8 cellular contexts compared by ENCODE assay signal in the genomic region with DNA sequence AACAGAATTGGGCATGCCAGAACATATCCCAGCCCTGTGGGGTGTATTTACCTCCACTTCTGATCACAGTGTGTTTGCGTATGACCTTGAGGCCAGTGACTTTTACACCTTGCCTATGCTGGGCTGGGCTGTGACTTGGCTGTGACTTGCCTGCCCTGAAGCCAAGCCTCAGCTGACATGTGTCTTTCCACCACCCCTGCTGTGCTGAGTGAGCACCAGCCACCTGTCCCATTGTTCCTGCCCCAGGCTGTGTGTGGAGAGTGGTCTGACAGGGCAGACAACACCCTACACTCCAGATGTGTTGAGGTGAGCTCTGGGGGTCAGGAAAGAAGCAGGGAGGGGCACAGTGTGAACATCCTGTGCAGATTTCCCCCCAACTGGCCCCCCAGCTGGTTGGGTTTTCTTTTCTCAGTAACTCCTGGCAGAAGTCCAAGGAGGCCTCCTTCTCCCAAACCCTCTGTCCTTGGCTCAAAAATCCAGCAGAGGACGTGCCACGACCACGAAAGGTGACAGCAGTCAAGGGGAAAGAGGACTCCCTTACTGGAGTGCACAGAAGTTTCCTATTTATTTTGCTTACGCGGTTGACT. TPM values are rescaled to one million over a fixed set of nuclear protein-coding genes. Genes with fewer than 3 reads are reported as not detected.
A peak's percentile ranks its signal among the peaks of the same experiment; 100 is the strongest.
DNase-seq lines count a peak whose midpoint lies in the region; ATAC-seq and TF ChIP-seq lines count a peak whose summit lies in the region.

No MANE protein-coding gene starts in this region.

- H3K4me3 Mint-ChIP-seq in progenitor cell of endocrine pancreas (ENCODE audit: low read depth) = no peak overlapping the region

- peaks cover 36% of the 10 kb centered on the region for H3K27me3 Mint-ChIP-seq in progenitor cell of endocrine pancreas

- peak overlapping the region; percentile 38 for H3K27ac Mint-ChIP-seq in progenitor cell of endocrine pancreas

- in situ Hi-C loops in GM13976 (cut with MboI; ENCODE audit: low sequenced_read_pairs, unreplicated experiment) = no loop called here

- H3K9me3 Mint-ChIP-seq in progenitor cell of endocrine pancreas (ENCODE audit: low read depth) = no peaks in the 10 kb centered on the region

- TF ChIP-seq CTCF in GM13976 (IDR thresholded peaks at IDR 0.05; ENCODE audit: borderline replicate concordance, control extremely low read depth, extremely low read depth, insufficient read depth, missing control alignments) (peak; percentile 19), progenitor cell of endocrine pancreas (IDR thresholded peaks at IDR 0.05; ENCODE audit: unreplicated experiment) (peak; percentile 37)

- peaks cover 2% of the 10 kb centered on the region for H3K4me1 Mint-ChIP-seq in progenitor cell of endocrine pancreas (ENCODE audit: low read depth)

- no peaks in the 10 kb centered on the region for H3K36me3 Mint-ChIP-seq in progenitor cell of endocrine pancreas (ENCODE audit: insufficient read depth)

- no peak for ATAC-seq in GM21515 (IDR thresholded peaks at IDR 0.05; ENCODE audit: unreplicated experiment)

- DNase-seq in GM13976 (ENCODE audit: low spot score) = no peak
- peak; percentile 93 for DNase-seq in NCI-H345 (lab: John Stamatoyannopoulos, UW)
- DNase-seq in dermis blood vessel endothelial cell = peak; percentile 71
- no peak for DNase-seq in progenitor cell of endocrine pancreas (ENCODE audit: low spot score, unreplicated experiment)
- no peak for DNase-seq in stimulated activated CD8-positive, alpha-beta memory T cell treated with anti-CD3 and anti-CD28 coated beads, Interleukin-4, amount 100 ng/mL, for 48 hours
- no peak for DNase-seq in activated CD4-positive, alpha-beta T cell treated with anti-CD3 and anti-CD28 coated beads, Interleukin-2, amount 50 U/mL, for 1 hour
- DNase-seq in NCI-H1436 (lab: John Stamatoyannopoulos, UW) = no peak

RNA-seq across cellular contexts. Expression of a gene that starts 5.1 kb away (rescaled TPM):
- 3.9 and 7.9 TPM in 2 replicates for total RNA-seq in dermis blood vessel endothelial cell
- 3.9 and 6.8 TPM in 2 replicates for total RNA-seq in progenitor cell of endocrine pancreas

Comparison
In these comparisons a context has a peak if more than half of its experiments do, and no peak if none do; other contexts are left out.
1. DNase-seq: peak in NCI-H345 (single experiment) and dermis blood vessel endothelial cell (single experiment); none in GM13976 (single experiment), progenitor cell of endocrine pancreas (single experiment), stimulated activated CD8-positive, alpha-beta memory T cell treated with anti-CD3 and anti-CD28 coated beads, Interleukin-4, amount 100 ng/mL, for 48 hours (single experiment), activated CD4-positive, alpha-beta T cell treated with anti-CD3 and anti-CD28 coated beads, Interleukin-2, amount 50 U/mL, for 1 hour (single experiment) and NCI-H1436 (single experiment).